In the genomic region with DNA sequence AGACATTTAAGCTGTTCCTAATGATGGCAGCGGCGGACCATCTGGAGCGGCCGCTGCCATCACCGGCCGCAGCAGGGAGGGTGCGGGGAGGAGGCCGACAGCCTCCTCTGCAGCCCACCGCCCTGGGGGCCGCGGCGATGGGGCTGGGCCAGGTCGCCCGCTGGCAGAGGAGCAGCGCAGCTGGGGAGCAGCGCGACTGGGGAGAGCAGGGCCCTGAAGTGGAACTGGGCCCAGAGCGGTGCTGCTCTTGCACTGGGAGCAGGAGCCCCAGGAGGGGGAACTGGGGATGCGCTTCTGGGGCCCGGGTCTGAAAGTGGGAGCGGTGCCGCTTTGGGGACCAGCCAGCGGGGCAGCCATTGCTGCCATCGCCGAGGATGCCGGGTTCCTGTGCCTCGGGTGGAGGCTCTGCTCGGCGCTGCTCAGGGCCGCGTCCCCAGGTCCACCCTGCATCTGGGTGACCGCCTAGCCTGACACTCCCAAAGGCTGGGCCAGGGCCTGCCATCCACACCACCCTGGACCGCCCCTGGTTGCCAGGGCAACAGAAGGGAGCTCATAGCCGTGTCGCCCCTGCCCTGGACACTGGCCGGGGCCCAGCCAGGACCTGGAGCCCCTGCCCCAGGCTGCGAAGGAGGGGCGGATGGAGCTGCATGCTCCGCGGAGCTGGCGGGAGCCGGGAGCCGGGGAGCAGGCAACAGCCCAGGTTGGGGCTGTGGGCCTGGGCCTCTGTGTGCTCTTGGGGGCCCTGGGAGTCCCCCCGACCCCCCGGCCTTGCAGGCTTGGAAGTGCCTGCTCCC, we compare ENCODE assay signal across 34 cellular contexts. TPM values are rescaled to one million over a fixed set of nuclear protein-coding genes. Genes with fewer than 3 reads are reported as not detected.
DNase-seq lines count a peak whose midpoint lies in the region; ATAC-seq and TF ChIP-seq lines count a peak whose summit lies in the region.
"Had no signal": no experiment of that assay in that cellular context is flagged by ENCODE, and none has a peak within 500 bp of the region (broad histone marks: within the 10 kb centered on the region; RNA-seq: fewer than 3 reads in every experiment).

No MANE protein-coding gene starts in this region.

- H3K79me2 ChIP-seq in Karpas-422 (ENCODE audit: low read length): no peaks in the 10 kb centered on the region
- no peaks in the 10 kb centered on the region for H3K79me2 ChIP-seq in mammary epithelial cell (ENCODE audit: insufficient read depth, low read length)

- no peak for TF ChIP-seq CTCF in mammary epithelial cell (conservative IDR thresholded peaks at IDR 0.05 in 1 of 2, IDR thresholded peaks at IDR 0.05 in 1 of 2; ENCODE audit: extremely low read depth in 1 of 2, insufficient read depth in 1 of 2, low read depth in 1 of 2, low read length in 2 of 2)
- TF ChIP-seq CTCF in nephron progenitor cell (IDR thresholded peaks at IDR 0.05): no peak
- no peak for TF ChIP-seq CTCF in GM20000 (IDR thresholded peaks at IDR 0.05; ENCODE audit: extremely low read depth, missing control alignments)

- peaks cover 3% of the 10 kb centered on the region for H3K9me3 Mint-ChIP-seq in nephron progenitor cell
- no peaks in the 10 kb centered on the region for H3K9me3 Mint-ChIP-seq in activated naive CD4-positive, alpha-beta T cell treated with anti-CD3 and anti-CD28 coated beads, Interleukin-2, amount 50 U/mL, for 72 hours
- H3K9me3 Mint-ChIP-seq: activated naive CD4-positive, alpha-beta T cell treated with anti-CD3 and anti-CD28 coated beads, Interleukin-2, amount 50 U/mL, for 24 hours had no signal

- DNase-seq in Karpas-422: no peak
- no peak for DNase-seq in mammary epithelial cell
- peak; percentile 23 for DNase-seq in nephron progenitor cell
- DNase-seq in activated CD4-positive, alpha-beta T cell treated with anti-CD3 and anti-CD28 coated beads, Interleukin-2, amount 50 U/mL, for 1 hour: no peak
- no peak for DNase-seq in GM20000 (ENCODE audit: low spot score)
- no peak for DNase-seq in activated naive CD4-positive, alpha-beta T cell treated with anti-CD3 and anti-CD28 coated beads, Interleukin-2, amount 50 U/mL, for 72 hours (ENCODE audit: low spot score in 2 of 2)
- no peak for DNase-seq in NCI-H2227 treated with DMSO at 0.1 percent for 48 hours (lab: John Stamatoyannopoulos, UW)
- DNase-seq: amygdala; BE2C; brain microvascular endothelial cell; DMS153; dorsolateral prefrontal cortex; gastrocnemius medialis; hippocampal formation; MG63; NCI-H1105; NCI-H187; NCI-H510A; posterior cingulate gyrus; right lobe of liver; stimulated activated CD4-positive, alpha-beta T cell treated with anti-CD3 and anti-CD28 coated beads, Interleukin-12 subunit alpha, Interleukin-12 subunit beta, amount 100 ng/mL, for 4 hours; stimulated activated CD4-positive, alpha-beta T cell treated with anti-CD3 and anti-CD28 coated beads, Interleukin-2, amount 100 ng/mL, for 48 hours; stomach; thyroid gland; WERI-Rb-1 had no signal

- H3K27me3 ChIP-seq in BLaER1 (no peaks in the 10 kb centered on the region), Karpas-422 (ENCODE audit: low read length) (no peaks in the 10 kb centered on the region), mammary epithelial cell (ENCODE audit: insufficient read depth, low read length) (no peaks in the 10 kb centered on the region)
- H3K27me3 ChIP-seq: BE2C, brain microvascular endothelial cell, gastrocnemius medialis, MG63, right lobe of liver, stomach, thyroid gland had no signal

- no peak overlapping the region for H2AFZ ChIP-seq in Karpas-422 (ENCODE audit: low read length)
- no peak overlapping the region for H2AFZ ChIP-seq in mammary epithelial cell (ENCODE audit: low read depth, low read length)

- WGBS in mammary epithelial cell (ENCODE audit: low coverage, missing lambda C conversion rate): over 99% methylated on average over 18 of the region's 45 CpGs

- peaks cover 15% of the 10 kb centered on the region for H3K27me3 Mint-ChIP-seq in nephron progenitor cell (ENCODE audit: low read depth, poor library complexity)
- H3K27me3 Mint-ChIP-seq: activated naive CD4-positive, alpha-beta T cell treated with anti-CD3 and anti-CD28 coated beads, Interleukin-2, amount 50 U/mL, for 24 hours; memory B cell had no signal

- H3K27ac ChIP-seq in BLaER1 (peak overlapping the region; percentile 28; the same call in 1 of the 2 replicates), Karpas-422 (ENCODE audit: low read length) (no peak overlapping the region), mammary epithelial cell (ENCODE audit: insufficient read depth, low read depth, low read length) (no peak overlapping the region)
- H3K27ac ChIP-seq: brain microvascular endothelial cell, dorsolateral prefrontal cortex, gastrocnemius medialis, neutrophil, right lobe of liver, stomach, thyroid gland, WERI-Rb-1 had no signal

- H3K9ac ChIP-seq in BLaER1 (no peak overlapping the region), Karpas-422 (ENCODE audit: low read length) (no peak overlapping the region), mammary epithelial cell (ENCODE audit: insufficient read depth, low read length) (no peak overlapping the region)

- CTCF ChIA-PET in mammary epithelial cell (lab: Charles Lee; ENCODE audit: low non-redundant PET): no interaction called here

- H3K4me1 ChIP-seq in BLaER1 (peaks cover 35% of the 10 kb centered on the region), Karpas-422 (ENCODE audit: low read length) (peaks cover 19% of the 10 kb centered on the region), mammary epithelial cell (ENCODE audit: insufficient read depth, low read length) (peaks cover 34% of the 10 kb centered on the region)
- H3K4me1 ChIP-seq: BE2C had no signal

- dilution Hi-C loops in mammary epithelial cell (cut with HindIII; ENCODE audit: low sequenced_read_pairs): no loop called here

- H3K4me3 ChIP-seq in BLaER1: no peak overlapping the region
- H3K4me3 ChIP-seq in Karpas-422 (ENCODE audit: low read length): peak overlapping the region; percentile 33; the same call in 1 of the 2 replicates
- H3K4me3 ChIP-seq in mammary epithelial cell (replicated peaks in 1 of 3; ENCODE audit: insufficient read depth in 1 of 3, low read depth in 2 of 3, low read length in 3 of 3): no peak overlapping the region
- H3K4me3 ChIP-seq: dorsolateral prefrontal cortex, gastrocnemius medialis, K562, MG63, right lobe of liver, stomach, thyroid gland had no signal

- no peak overlapping the region for H3K4me3 Mint-ChIP-seq in nephron progenitor cell
- H3K4me3 Mint-ChIP-seq: activated naive CD4-positive, alpha-beta T cell treated with anti-CD3 and anti-CD28 coated beads, Interleukin-2, amount 50 U/mL, for 24 hours had no signal

- no peak overlapping the region for H3K27ac Mint-ChIP-seq in nephron progenitor cell
- no peak overlapping the region for H3K27ac Mint-ChIP-seq in activated naive CD4-positive, alpha-beta T cell treated with anti-CD3 and anti-CD28 coated beads, Interleukin-2, amount 50 U/mL, for 72 hours
- H3K27ac Mint-ChIP-seq: activated naive CD4-positive, alpha-beta T cell treated with anti-CD3 and anti-CD28 coated beads, Interleukin-2, amount 50 U/mL, for 24 hours; memory B cell had no signal

- H3K36me3 ChIP-seq in BLaER1: no peaks in the 10 kb centered on the region
- no peaks in the 10 kb centered on the region for H3K36me3 ChIP-seq in Karpas-422 (ENCODE audit: insufficient read depth, low read length)
- no peaks in the 10 kb centered on the region for H3K36me3 ChIP-seq in mammary epithelial cell (ENCODE audit: insufficient read depth, low read length)
- H3K36me3 ChIP-seq: BE2C, brain microvascular endothelial cell, gastrocnemius medialis, MG63, neutrophil, right lobe of liver, stomach, thyroid gland, WERI-Rb-1 had no signal

- H3K4me2 ChIP-seq in BLaER1 (peak overlapping the region; percentile 87), Karpas-422 (ENCODE audit: low read depth, low read length, poor library complexity, severe bottlenecking) (peak overlapping the region; percentile 67), mammary epithelial cell (ENCODE audit: insufficient read depth, low read depth, low read length) (peak overlapping the region; percentile 75)

- BruUV-seq in mammary epithelial cell (replicated peaks; lab: Mats Ljungman, UMichigan): no TSS peak

- no peaks in the 10 kb centered on the region for H3K4me1 Mint-ChIP-seq in nephron progenitor cell

- no peak for ATAC-seq in activated naive CD4-positive, alpha-beta T cell treated with anti-CD3 and anti-CD28 coated beads, Interleukin-2, amount 50 U/mL, for 72 hours
- ATAC-seq: gastrocnemius medialis, K562 had no signal

- in situ Hi-C loops in mammary epithelial cell (cut with MboI; ENCODE audit: low sequenced_read_pairs in 2 of 2): no loop called here

- no peaks in the 10 kb centered on the region for H3K9me2 ChIP-seq in Karpas-422 (replicated peaks; ENCODE audit: insufficient read depth, low read length)

- H4K20me1 ChIP-seq in BLaER1: no peaks in the 10 kb centered on the region
- no peaks in the 10 kb centered on the region for H4K20me1 ChIP-seq in Karpas-422 (ENCODE audit: insufficient read depth, low read depth, low read length)
- no peaks in the 10 kb centered on the region for H4K20me1 ChIP-seq in mammary epithelial cell (ENCODE audit: insufficient read depth, low read length)

- intact Hi-C loops in mammary epithelial cell (cut with micrococcal nuclease): no loop called here

- H3K36me3 Mint-ChIP-seq in nephron progenitor cell (ENCODE audit: low read depth): no peaks in the 10 kb centered on the region
- H3K36me3 Mint-ChIP-seq in activated naive CD4-positive, alpha-beta T cell treated with anti-CD3 and anti-CD28 coated beads, Interleukin-2, amount 50 U/mL, for 72 hours: peaks cover 0 to 10% of the 10 kb centered on the region in 2 donors
- H3K36me3 Mint-ChIP-seq: activated naive CD4-positive, alpha-beta T cell treated with anti-CD3 and anti-CD28 coated beads, Interleukin-2, amount 50 U/mL, for 24 hours had no signal

- H3K9me3 ChIP-seq in BLaER1 (no peaks in the 10 kb centered on the region), Karpas-422 (ENCODE audit: low read length) (no peaks in the 10 kb centered on the region), mammary epithelial cell (replicated peaks; ENCODE audit: insufficient read depth, low read length) (peaks cover 2% of the 10 kb centered on the region)
- H3K9me3 ChIP-seq: BE2C, gastrocnemius medialis, MG63, neutrophil, right lobe of liver, stomach, thyroid gland had no signal

RNA-seq across cellular contexts. Expression of a gene that starts 15.5 kb away (rescaled TPM):
- not detected in 2 replicates for total RNA-seq in Karpas-422 (2014; rRNA removed; shearing (Covaris generic); ENCODE audit: low replicate concordance)
- total RNA-seq in mammary epithelial cell: under 1 TPM in 1 of 2 donors, not detected in 1; 0.45 TPM
- polyA plus RNA-seq in mammary epithelial cell: 0.07 TPM
- not detected for polyA minus RNA-seq in mammary epithelial cell
- total RNA-seq in activated naive CD4-positive, alpha-beta T cell treated with anti-CD3 and anti-CD28 coated beads, Interleukin-2, amount 50 U/mL, for 72 hours: not detected
- total RNA-seq: activated CD8-positive, alpha-beta memory T cell treated with anti-CD3 and anti-CD28 coated beads for 36 hours; chondrocyte; G401; gastrocnemius medialis; K562; left colon; right lobe of liver; stomach; thyroid gland had no signal

RNA-seq across cellular contexts. Expression of a gene that starts 58.1 kb away (rescaled TPM):
- total RNA-seq in Karpas-422 (2014; rRNA removed; shearing (Covaris generic); ENCODE audit: low replicate concordance): not detected in 2 replicates
- total RNA-seq in mammary epithelial cell: under 1 TPM; under 0.01 to 0.19 TPM
- 0.07 TPM for polyA plus RNA-seq in mammary epithelial cell
- 1.4 TPM for polyA minus RNA-seq in mammary epithelial cell
- total RNA-seq in activated naive CD4-positive, alpha-beta T cell treated with anti-CD3 and anti-CD28 coated beads, Interleukin-2, amount 50 U/mL, for 72 hours: not detected
- total RNA-seq: activated CD8-positive, alpha-beta memory T cell treated with anti-CD3 and anti-CD28 coated beads for 36 hours; chondrocyte; right lobe of liver; thyroid gland had no signal
- polyA plus RNA-seq: K562 had no signal
